In genomic region chr20:43022081-43022480, GRCh38 we compare ENCODE assay signal across 27 cellular contexts.
"Had no signal": no experiment of that assay in that cellular context is flagged by ENCODE, and none has a peak within 500 bp of the region (broad histone marks: within the 10 kb centered on the region; RNA-seq: fewer than 3 reads in every experiment).

No MANE protein-coding gene starts in this region.

- H3K9me3 Mint-ChIP-seq: immature natural killer cell, neural progenitor cell had no signal

- H3K4me1 Mint-ChIP-seq: immature natural killer cell; naive thymus-derived CD8-positive, alpha-beta T cell; neural progenitor cell; stimulated activated memory B cell treated with anti-CD40 and anti-IgM and Interleukin-4, amounts not matched to agents 10 μg/mL and 1 μg/mL and 100 μg/mL, for 72 hours had no signal

- H3K4me2 ChIP-seq: neural progenitor cell had no signal

- H3K27me3 ChIP-seq: neural progenitor cell, neutrophil, ovary, right lobe of liver, testis, thyroid gland, transverse colon, upper lobe of left lung, vagina had no signal

- ATAC-seq: heart left ventricle; lower lobe of right lung; naive thymus-derived CD8-positive, alpha-beta T cell; psoas muscle; right lobe of liver; stimulated activated memory B cell treated with anti-CD40 and anti-IgM and Interleukin-4, amounts not matched to agents 10 μg/mL and 1 μg/mL and 100 μg/mL, for 72 hours; stimulated activated naive CD8-positive, alpha-beta T cell treated with anti-CD3 and anti-CD28 coated beads, Interleukin-15, Interleukin-2, amounts not matched to agents 100 U/mL and 50 U/mL, for 24 hours had no signal

- H2AFZ ChIP-seq: neural progenitor cell had no signal

- DNase-seq: glutamatergic neuron; heart left ventricle; hypothalamus; immature natural killer cell; left ventricle myocardium inferior; lower lobe of right lung; mammary epithelial cell; mesenchymal stem cell; naive thymus-derived CD8-positive, alpha-beta T cell; ovary; psoas muscle; right lobe of liver; stimulated activated CD4-positive, alpha-beta T cell treated with anti-CD3 and anti-CD28 coated beads, Interleukin-1b, Interleukin-23, amount 100 ng/mL, for 48 hours; stimulated activated CD4-positive, alpha-beta T cell treated with anti-CD3 and anti-CD28 coated beads, Interleukin-2, amount 100 ng/mL, for 48 hours; stimulated activated CD4-positive, alpha-beta T cell treated with anti-CD3 and anti-CD28 coated beads, Interleukin-4, amount 100 ng/mL, for 4 hours; stimulated activated CD8-positive, alpha-beta memory T cell treated with anti-CD3 and anti-CD28 coated beads, Interleukin-4, amount 100 ng/mL, for 48 hours; stimulated activated naive CD8-positive, alpha-beta T cell treated with anti-CD3 and anti-CD28 coated beads, Interleukin-15, Interleukin-2, amounts not matched to agents 100 U/mL and 50 U/mL, for 24 hours; stomach; testis; thyroid gland; transverse colon; upper lobe of left lung had no signal

- H3K4me1 ChIP-seq: heart left ventricle, left ventricle myocardium inferior, lower lobe of right lung, neural progenitor cell, psoas muscle, right lobe of liver, stomach, testis, thyroid gland, transverse colon, upper lobe of left lung, vagina had no signal

- H3K27ac Mint-ChIP-seq: immature natural killer cell; naive thymus-derived CD8-positive, alpha-beta T cell; nephron; neural progenitor cell; stimulated activated memory B cell treated with anti-CD40 and anti-IgM and Interleukin-4, amounts not matched to agents 10 μg/mL and 1 μg/mL and 100 μg/mL, for 72 hours had no signal

- H3K9me3 ChIP-seq: heart left ventricle, left ventricle myocardium inferior, lower lobe of right lung, neutrophil, ovary, psoas muscle, right lobe of liver, stomach, testis, thyroid gland, transverse colon, upper lobe of left lung, vagina had no signal

- H3K4me3 Mint-ChIP-seq: immature natural killer cell; naive thymus-derived CD8-positive, alpha-beta T cell; nephron; neural progenitor cell; stimulated activated memory B cell treated with anti-CD40 and anti-IgM and Interleukin-4, amounts not matched to agents 10 μg/mL and 1 μg/mL and 100 μg/mL, for 72 hours had no signal

- H3K36me3 ChIP-seq: heart left ventricle, left ventricle myocardium inferior, lower lobe of right lung, neural progenitor cell, neutrophil, ovary, right lobe of liver, stomach, thyroid gland, transverse colon, upper lobe of left lung, vagina had no signal

- H3K36me3 Mint-ChIP-seq: immature natural killer cell; naive thymus-derived CD8-positive, alpha-beta T cell; neural progenitor cell; stimulated activated memory B cell treated with anti-CD40 and anti-IgM and Interleukin-4, amounts not matched to agents 10 μg/mL and 1 μg/mL and 100 μg/mL, for 72 hours had no signal

- H3K4me3 ChIP-seq: heart left ventricle, left ventricle myocardium inferior, lower lobe of right lung, neural progenitor cell, ovary, psoas muscle, right lobe of liver, stomach, testis, thyroid gland, transverse colon, upper lobe of left lung, vagina had no signal

- H3K9ac ChIP-seq: neural progenitor cell had no signal

- H3K27ac ChIP-seq: heart left ventricle, left ventricle myocardium inferior, lower lobe of right lung, neural progenitor cell, neutrophil, ovary, psoas muscle, right lobe of liver, stomach, testis, thyroid gland, transverse colon, upper lobe of left lung, vagina had no signal
